Comparison of ENCODE assay signal across 7 cellular contexts in the genomic region with DNA sequence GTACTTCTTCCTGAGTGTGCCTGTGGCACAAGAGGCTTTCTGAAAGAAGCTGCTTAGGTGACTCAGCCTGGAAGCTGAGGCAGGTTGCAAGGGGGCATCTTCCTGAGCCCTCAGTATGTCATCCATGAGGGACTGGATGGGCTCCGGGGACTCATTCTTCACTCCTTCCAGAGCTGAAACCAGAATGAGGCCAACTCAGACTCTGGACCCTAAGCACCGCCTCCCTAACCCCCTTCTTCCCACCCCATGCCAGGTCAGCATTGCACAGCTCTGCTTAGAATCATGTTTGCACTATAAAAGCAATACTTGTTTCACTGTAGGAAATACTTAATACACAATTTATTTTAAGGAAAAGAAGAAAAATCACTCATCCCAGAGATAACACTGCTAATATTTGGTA.
A peak's percentile ranks its signal among the peaks of the same experiment; 100 is the strongest.
DNase-seq lines count a peak whose midpoint lies in the region; ATAC-seq, FAIRE-seq and TF ChIP-seq lines count a peak whose summit lies in the region.
"Not testable (repeated sequence)": the region's sequence is repeated elsewhere in the genome, so short reads cannot be mapped to it uniquely, and the experiment has no call there.

No MANE protein-coding gene starts in this region.

- H2AFZ ChIP-seq in OCI-LY7 (ENCODE audit: low read length); HepG2 (ENCODE audit: low read length): not testable (repeated sequence)

- H3K27me3 Mint-ChIP-seq in activated CD8-positive, alpha-beta T cell treated with anti-CD3 and anti-CD28 coated beads for 36 hours; activated naive CD8-positive, alpha-beta T cell treated with anti-CD3 and anti-CD28 coated beads, Interleukin-2, amount 50 U/mL, for 24 hours: not testable (repeated sequence)

- not testable (repeated sequence) for H3K36me3 ChIP-seq in OCI-LY7 (ENCODE audit: insufficient read depth, low read length); HepG2 (replicated peaks in 1 of 2; ENCODE audit: control insufficient read depth in 1 of 2, insufficient read depth in 2 of 2, low read length in 2 of 2)

- in situ Hi-C loops in HepG2 (cut with HindIII; ENCODE audit: extremely low pct_ligation_motif_present, low pct_unique_long_range_greater_than_20kb): loop anchor here (25.0 kb wide), 1 partner anchor 132 kb away; no protein-coding TSS in a partner anchor

- not testable (repeated sequence) for H3K9me3 Mint-ChIP-seq in activated CD8-positive, alpha-beta T cell treated with anti-CD3 and anti-CD28 coated beads for 36 hours; activated naive CD8-positive, alpha-beta T cell treated with anti-CD3 and anti-CD28 coated beads, Interleukin-2, amount 50 U/mL, for 24 hours

- H3K9me3 ChIP-seq in OCI-LY7 (ENCODE audit: low read length); HepG2 (ENCODE audit: low read length): not testable (repeated sequence)

- H3K9ac ChIP-seq in HepG2 (ENCODE audit: insufficient read depth, low read depth, low read length): not testable (repeated sequence)

- H4K20me1 ChIP-seq in OCI-LY7 (ENCODE audit: insufficient read depth, low read length); HepG2 (ENCODE audit: insufficient read depth, low read length): not testable (repeated sequence)

- TF ChIP-seq EP300 in HepG2 (IDR thresholded peaks at IDR 0.05; ENCODE audit: low read depth in 2 of 2, low read length in 2 of 2); HepG2 (CRISPR knock-in tag; IDR thresholded peaks at IDR 0.05; ENCODE audit: borderline replicate concordance): not testable (repeated sequence)

- H3K4me1 ChIP-seq in OCI-LY7 (ENCODE audit: insufficient read depth, low read length, poor library complexity, severe bottlenecking): peaks cover 29% of the 10 kb centered on the region
- peaks cover 14% of the 10 kb centered on the region for H3K4me1 ChIP-seq in HepG2 (ENCODE audit: insufficient read depth, low read length)

- H3K4me1 Mint-ChIP-seq in activated CD8-positive, alpha-beta T cell treated with anti-CD3 and anti-CD28 coated beads for 36 hours (ENCODE audit: low read depth): peaks cover 20% of the 10 kb centered on the region
- H3K4me1 Mint-ChIP-seq in activated naive CD8-positive, alpha-beta T cell treated with anti-CD3 and anti-CD28 coated beads, Interleukin-2, amount 50 U/mL, for 24 hours: peaks cover 20% of the 10 kb centered on the region

- FAIRE-seq in H54 (lab: Jason Lieb, UNC): peak; percentile 23
- FAIRE-seq in HepG2 (lab: Jason Lieb, UNC): not testable (repeated sequence)

- POLR2A ChIA-PET in OCI-LY7 (lab: Charles Lee) (interaction anchor here (0.6 kb wide), 1 partner anchor 145 kb away, joined by 4 read pairs; no protein-coding TSS in a partner anchor), HepG2 (lab: Yijun Ruan, JAX) (interaction anchor here (0.8 to 2.0 kb wide), 4 partner anchors 20 to 405 kb away, joined by 3 to 7 read pairs (median 4); no protein-coding TSS in a partner anchor)
- POLR2A ChIA-PET in activated CD8-positive, alpha-beta T cell treated with anti-CD3 and anti-CD28 coated beads for 36 hours (lab: Charles Lee): not testable (repeated sequence)

- not testable (repeated sequence) for H3K4me3 ChIP-seq in OCI-LY7 (ENCODE audit: low read depth, low read length, poor library complexity, severe bottlenecking); HepG2 (replicated peaks in 1 of 3; ENCODE audit: insufficient read depth in 1 of 3, low read depth in 2 of 3, low read length in 3 of 3)

- ATAC-seq in SK-N-SH treated with all-trans-retinoic acid at 6 μM for 48 hours: peak; percentile 68
- peak; percentile 21 for ATAC-seq in activated CD8-positive, alpha-beta T cell treated with anti-CD3 and anti-CD28 coated beads for 36 hours
- ATAC-seq in activated naive CD8-positive, alpha-beta T cell treated with anti-CD3 and anti-CD28 coated beads, Interleukin-2, amount 50 U/mL, for 24 hours: peak; percentile 38
- ATAC-seq in HepG2: peak; percentile 93
- peak; percentile 51 for ATAC-seq in stimulated activated naive CD8-positive, alpha-beta T cell treated with anti-CD3 and anti-CD28 coated beads, Interleukin-15, Interleukin-2, amounts not matched to agents 100 U/mL and 50 U/mL, for 24 hours

- CTCF ChIA-PET in OCI-LY7 (lab: Charles Lee; ENCODE audit: unreplicated experiment): interaction anchor here (1.1 kb wide), 1 partner anchor 137 kb away, joined by 3 read pairs; no protein-coding TSS in a partner anchor
- CTCF ChIA-PET in activated CD8-positive, alpha-beta T cell treated with anti-CD3 and anti-CD28 coated beads for 36 hours (lab: Charles Lee): interaction anchor here (0.8 to 1.9 kb wide), 8 partner anchors 20 to 281 kb away, joined by 3 to 8 read pairs (median 4); no protein-coding TSS in a partner anchor
- CTCF ChIA-PET in HepG2 (lab: Yijun Ruan, JAX; ENCODE audit: low intra/inter-chr PET ratio, low total read pairs): interaction anchor here (1.1 to 1.5 kb wide), 2 partner anchors 91 to 138 kb away, joined by 4 to 12 read pairs; no protein-coding TSS in a partner anchor

- not testable (repeated sequence) for H3K27ac Mint-ChIP-seq in activated CD8-positive, alpha-beta T cell treated with anti-CD3 and anti-CD28 coated beads for 36 hours; activated naive CD8-positive, alpha-beta T cell treated with anti-CD3 and anti-CD28 coated beads, Interleukin-2, amount 50 U/mL, for 24 hours

- H3K27ac ChIP-seq in OCI-LY7 (ENCODE audit: low read depth, low read length, poor library complexity, severe bottlenecking); HepG2 (ENCODE audit: extremely low read length, insufficient read depth, low read length): not testable (repeated sequence)

- not testable (repeated sequence) for BruUV-seq in OCI-LY7 (replicated peaks; lab: Mats Ljungman, UMichigan); HepG2 (replicated peaks; lab: Mats Ljungman, UMichigan)

- 6% methylated on average over 2 of the region's 2 CpGs for WGBS in HepG2 (ENCODE audit: low lambda C conversion rate)

- not testable (repeated sequence) for H3K36me3 Mint-ChIP-seq in activated CD8-positive, alpha-beta T cell treated with anti-CD3 and anti-CD28 coated beads for 36 hours (ENCODE audit: low read depth); activated naive CD8-positive, alpha-beta T cell treated with anti-CD3 and anti-CD28 coated beads, Interleukin-2, amount 50 U/mL, for 24 hours (ENCODE audit: low read depth)

- intact Hi-C loops in OCI-LY7 (cut with micrococcal nuclease; ENCODE audit: unreplicated experiment): loop anchor here (5.0 kb wide), 1 partner anchor 148 kb away; no protein-coding TSS in a partner anchor
- intact Hi-C loops in activated CD8-positive, alpha-beta T cell treated with anti-CD3 and anti-CD28 coated beads for 36 hours (cut with micrococcal nuclease): not testable (repeated sequence)
- intact Hi-C loops in HepG2 (cut with micrococcal nuclease; ENCODE audit: unreplicated experiment): loop anchor here (1.0 to 2.0 kb wide), 2 partner anchors 91 to 139 kb away; no protein-coding TSS in a partner anchor

- H3K4me3 Mint-ChIP-seq in activated CD8-positive, alpha-beta T cell treated with anti-CD3 and anti-CD28 coated beads for 36 hours; activated naive CD8-positive, alpha-beta T cell treated with anti-CD3 and anti-CD28 coated beads, Interleukin-2, amount 50 U/mL, for 24 hours: not testable (repeated sequence)

- not testable (repeated sequence) for H3K9me2 ChIP-seq in OCI-LY7 (ENCODE audit: insufficient read depth, low read length)

- not testable (repeated sequence) for TF ChIP-seq RAD21 in HepG2 (CRISPR knock-in tag; IDR thresholded peaks at IDR 0.05)

- peak overlapping the region; percentile 35; the same call in 1 of the 2 replicates for H3K4me2 ChIP-seq in OCI-LY7 (ENCODE audit: low read length)
- not testable (repeated sequence) for H3K4me2 ChIP-seq in HepG2 (ENCODE audit: low read depth, low read length)

- not testable (repeated sequence) for TF ChIP-seq CTCF in OCI-LY7 (conservative IDR thresholded peaks at IDR 0.05; ENCODE audit: low read length); activated CD8-positive, alpha-beta T cell treated with anti-CD3 and anti-CD28 coated beads for 36 hours (IDR thresholded peaks at IDR 0.05); HepG2 (CRISPR knock-in tag; IDR thresholded peaks at IDR 0.05)

- H3K79me2 ChIP-seq in OCI-LY7 (ENCODE audit: insufficient read depth, low read depth, low read length); HepG2 (ENCODE audit: insufficient read depth, low read length): not testable (repeated sequence)

- not testable (repeated sequence) for TF ChIP-seq POLR2A in H54 (IDR thresholded peaks at IDR 0.05; ENCODE audit: low read depth, low read length); HepG2 (IDR thresholded peaks at IDR 0.05; ENCODE audit: insufficient read depth in 1 of 2, low read depth in 2 of 2, low read length in 2 of 2)

- not testable (repeated sequence) for DNase-seq in H54 (ENCODE audit: insufficient read length, low spot score); OCI-LY7 (ENCODE audit: low spot score); activated CD8-positive, alpha-beta T cell treated with anti-CD3 and anti-CD28 coated beads for 36 hours; activated naive CD8-positive, alpha-beta T cell treated with anti-CD3 and anti-CD28 coated beads, Interleukin-2, amount 50 U/mL, for 24 hours; HepG2 (ENCODE audit: low spot score); stimulated activated naive CD8-positive, alpha-beta T cell treated with anti-CD3 and anti-CD28 coated beads, Interleukin-15, Interleukin-2, amounts not matched to agents 100 U/mL and 50 U/mL, for 24 hours

- not testable (repeated sequence) for H3K27me3 ChIP-seq in HepG2 (ENCODE audit: control insufficient read depth in 1 of 2, insufficient read depth in 2 of 2, low read length in 2 of 2)

Comparison
In these comparisons a context has a peak if more than half of its experiments do, and no peak if none do; other contexts are left out.
1. ATAC-seq: peak in every context shown above with its lines; median percentile 93 in HepG2; 68 in SK-N-SH treated with all-trans-retinoic acid at 6 μM for 48 hours; 51 in stimulated activated naive CD8-positive, alpha-beta T cell treated with anti-CD3 and anti-CD28 coated beads, Interleukin-15, Interleukin-2, amounts not matched to agents 100 U/mL and 50 U/mL, for 24 hours; 38 in activated naive CD8-positive, alpha-beta T cell treated with anti-CD3 and anti-CD28 coated beads, Interleukin-2, amount 50 U/mL, for 24 hours; 21 in activated CD8-positive, alpha-beta T cell treated with anti-CD3 and anti-CD28 coated beads for 36 hours.